1 cellular context compared by ENCODE assay signal in genomic region chr12:11726659-11727058, GRCh38.
TF ChIP-seq lines count a peak whose summit lies in the region.

No MANE protein-coding gene starts in this region.

TF ChIP-seq in WTC11, 78 proteins besides CTCF, POLR2A, EP300 and RAD21 (continued from another document):
- no peak for TF ChIP-seq SMAD4 (CRISPR knock-in tag; IDR thresholded peaks at IDR 0.05)
- TF ChIP-seq FOXJ3 (CRISPR knock-in tag; IDR thresholded peaks at IDR 0.05; ENCODE audit: borderline replicate concordance), result no peak
- no peak for TF ChIP-seq SMAD3 (CRISPR knock-in tag; IDR thresholded peaks at IDR 0.05; ENCODE audit: borderline replicate concordance)
- TF ChIP-seq TEAD4 (CRISPR knock-in tag; IDR thresholded peaks at IDR 0.05), result no peak
- no peak for TF ChIP-seq RELA (CRISPR knock-in tag; IDR thresholded peaks at IDR 0.05; ENCODE audit: borderline replicate concordance)
- TF ChIP-seq HMGA2 (CRISPR knock-in tag; IDR thresholded peaks at IDR 0.05), result no peak
- no peak for TF ChIP-seq IRF2 (CRISPR knock-in tag; IDR thresholded peaks at IDR 0.05; ENCODE audit: borderline replicate concordance, low read depth)
- no peak for TF ChIP-seq FOXK1 (CRISPR knock-in tag; IDR thresholded peaks at IDR 0.05)
